Comparison of ENCODE assay signal across 22 cellular contexts in the genomic region with DNA sequence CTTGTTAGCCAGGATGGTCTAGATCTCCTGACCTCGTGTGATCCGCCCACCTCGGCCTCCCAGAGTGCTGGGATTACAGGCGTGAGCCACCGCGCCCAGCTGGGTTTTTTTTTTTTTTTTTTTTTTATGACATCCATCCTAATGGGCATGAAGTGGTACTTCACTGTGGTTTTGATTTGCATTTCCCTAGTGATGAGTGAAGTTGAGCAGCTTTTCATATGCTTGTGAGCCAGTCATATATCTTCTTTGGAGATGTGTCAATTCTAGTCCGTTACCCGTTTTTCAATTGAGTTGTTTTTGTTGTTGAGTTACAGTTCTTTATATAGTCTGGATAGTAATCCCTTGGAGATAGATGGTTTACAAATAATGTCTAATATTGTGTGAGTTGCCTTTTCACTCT.
DNase-seq lines count a peak whose midpoint lies in the region; ATAC-seq and TF ChIP-seq lines count a peak whose summit lies in the region.
"Had no signal": no experiment of that assay in that cellular context is flagged by ENCODE, and none has a peak within 500 bp of the region (broad histone marks: within the 10 kb centered on the region; RNA-seq: fewer than 3 reads in every experiment).

No MANE protein-coding gene starts in this region.

- no peaks in the 10 kb centered on the region for H3K27me3 ChIP-seq in osteoblast (ENCODE audit: insufficient read depth, low read length)
- H3K27me3 ChIP-seq: SJCRH30 had no signal

- peaks cover 5% of the 10 kb centered on the region for H3K36me3 Mint-ChIP-seq in T-helper 17 cell (ENCODE audit: low read depth)

- DNase-seq in activated effector memory CD4-positive, alpha-beta T cell treated with anti-CD3 and anti-CD28 coated beads, Interleukin-2, amount 50 U/mL, for 16 hours: peak; percentile 17
- no peak for DNase-seq in activated effector memory CD4-positive, alpha-beta T cell treated with Interleukin-2 at 50 U/mL for 16 hours
- DNase-seq in T-helper 17 cell: no peak
- peak; percentile 22 for DNase-seq in osteoblast (ENCODE audit: insufficient read length, low spot score, missing footprints)
- DNase-seq in stimulated activated CD4-positive, alpha-beta T cell treated with anti-CD3 and anti-CD28 coated beads, Interleukin-12 subunit alpha, Interleukin-12 subunit beta, amount 100 ng/mL, for 4 hours: no peak
- DNase-seq in RKO (ENCODE audit: low spot score): no peak
- DNase-seq in NCI-H82 (lab: John Stamatoyannopoulos, UW): no peak
- DNase-seq: C1 segment of cervical spinal cord; CD4-positive, alpha-beta memory T cell; COR-L47; DMS53; HCEC 1CT; NCI-H1105 treated with DMSO at 0.1 percent for 48 hours; NCI-H2081; NCI-H524; NCI-H748 treated with DMSO at 0.1 percent for 48 hours; NK-92 treated with Interleukin-12 subunit alpha and Interleukin-12 subunit beta, amount 100 ng/mL, for 24 hours; PC-3; SJCRH30 had no signal

- no peak overlapping the region for H3K4me2 ChIP-seq in osteoblast (ENCODE audit: insufficient read depth, low read length)

- peak overlapping the region; percentile 21 for H3K27ac Mint-ChIP-seq in T-helper 17 cell

- no peak overlapping the region for H3K27ac ChIP-seq in osteoblast (ENCODE audit: low read depth, low read length)
- H3K27ac ChIP-seq: SJCRH30 had no signal

- peaks cover 57% of the 10 kb centered on the region for H3K36me3 ChIP-seq in osteoblast (ENCODE audit: insufficient read depth, low read length)

- no peaks in the 10 kb centered on the region for H4K20me1 ChIP-seq in osteoblast (ENCODE audit: insufficient read depth, low read length)

- H3K4me3 ChIP-seq in osteoblast (ENCODE audit: insufficient read depth, low read length): no peak overlapping the region
- H3K4me3 ChIP-seq: K562, SJCRH30 had no signal

- H3K79me2 ChIP-seq in osteoblast (ENCODE audit: insufficient read depth, low read length): peaks cover 4% of the 10 kb centered on the region

- peaks cover 9% of the 10 kb centered on the region for H3K4me1 Mint-ChIP-seq in T-helper 17 cell

- no peaks in the 10 kb centered on the region for H3K27me3 Mint-ChIP-seq in T-helper 17 cell
- H3K27me3 Mint-ChIP-seq: CD4-positive, alpha-beta memory T cell had no signal

- no peak for ATAC-seq in T-helper 17 cell
- ATAC-seq: K562, PC-3, Right ventricle myocardium inferior, SK-N-SH treated with all-trans-retinoic acid at 6 μM for 48 hours had no signal

- no peak overlapping the region for H2AFZ ChIP-seq in osteoblast (ENCODE audit: low read length)

- H3K4me3 Mint-ChIP-seq in T-helper 17 cell: no peak overlapping the region
- H3K4me3 Mint-ChIP-seq: CD4-positive, alpha-beta memory T cell had no signal

- H3K4me1 ChIP-seq in osteoblast (ENCODE audit: insufficient read depth, low read length): no peaks in the 10 kb centered on the region
- H3K4me1 ChIP-seq: SJCRH30 had no signal

- no peak for TF ChIP-seq CTCF in osteoblast (IDR thresholded peaks at IDR 0.05; ENCODE audit: extremely low read depth, low read depth, low read length)

- H3K9me3 ChIP-seq in T-helper 17 cell (ENCODE audit: control insufficient read depth, low read length, poor library complexity, severe bottlenecking) (no peaks in the 10 kb centered on the region), osteoblast (ENCODE audit: low read depth, low read length) (no peaks in the 10 kb centered on the region)
- H3K9me3 ChIP-seq: SJCRH30 had no signal

Comparison
In these comparisons a context has a peak if more than half of its experiments do, and no peak if none do; other contexts are left out.
1. DNase-seq: peak in activated effector memory CD4-positive, alpha-beta T cell treated with anti-CD3 and anti-CD28 coated beads, Interleukin-2, amount 50 U/mL, for 16 hours (single experiment) and osteoblast (single experiment); none in activated effector memory CD4-positive, alpha-beta T cell treated with Interleukin-2 at 50 U/mL for 16 hours (single experiment), T-helper 17 cell (0 of 3), stimulated activated CD4-positive, alpha-beta T cell treated with anti-CD3 and anti-CD28 coated beads, Interleukin-12 subunit alpha, Interleukin-12 subunit beta, amount 100 ng/mL, for 4 hours (single experiment), RKO (single experiment) and NCI-H82 (single experiment).